ENCODE assay signal across 19 cellular contexts in the genomic region with DNA sequence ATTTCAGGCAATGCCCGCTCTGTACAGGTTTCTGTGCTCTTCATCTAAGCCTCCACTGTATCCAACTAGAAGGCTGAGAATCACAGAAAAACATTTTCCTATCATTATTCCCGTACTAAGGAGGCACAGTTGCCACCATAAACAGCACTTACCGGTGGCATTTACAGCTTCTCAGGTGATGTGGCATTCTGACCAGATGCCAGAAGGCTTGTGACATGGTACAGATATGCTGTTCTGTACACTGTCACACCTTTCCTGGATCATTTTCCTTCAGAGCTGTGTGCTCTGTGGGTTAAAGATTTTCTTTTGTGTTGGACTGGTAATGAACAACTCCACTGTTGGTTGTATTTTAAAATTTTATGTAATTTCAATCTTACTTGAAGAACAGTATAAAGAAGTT.
"Had no signal": no experiment of that assay in that cellular context is flagged by ENCODE, and none has a peak within 500 bp of the region (broad histone marks: within the 10 kb centered on the region; RNA-seq: fewer than 3 reads in every experiment).

No MANE protein-coding gene starts in this region.

- H3K36me3 ChIP-seq: gastrocnemius medialis, ovary, suprapubic skin had no signal

- H3K27ac ChIP-seq: epithelial cell of prostate, gastrocnemius medialis, ovary, suprapubic skin had no signal

- H3K27me3 ChIP-seq: gastrocnemius medialis, ovary, suprapubic skin had no signal

- H3K4me3 ChIP-seq: gastrocnemius medialis, ovary, suprapubic skin had no signal

- H3K9me3 ChIP-seq: gastrocnemius medialis, ovary, suprapubic skin had no signal

- ATAC-seq: esophagus mucosa; gastrocnemius medialis; left lobe of liver; naive thymus-derived CD8-positive, alpha-beta T cell; sciatic nerve; stimulated activated memory B cell treated with anti-CD40 and anti-IgM and Interleukin-4, amounts not matched to agents 10 μg/mL and 1 μg/mL and 100 μg/mL, for 72 hours; stimulated activated naive CD8-positive, alpha-beta T cell treated with anti-CD3 and anti-CD28 coated beads, Interleukin-15, Interleukin-2, amounts not matched to agents 100 U/mL and 50 U/mL, for 24 hours had no signal

- DNase-seq: central memory CD4-positive, alpha-beta T cell; effector CD8-positive, alpha-beta T cell; endodermal cell; foreskin fibroblast; gastrocnemius medialis; head of caudate nucleus; mesenchymal stem cell; naive thymus-derived CD8-positive, alpha-beta T cell; nephron progenitor cell; occipital lobe; ovary; stimulated activated CD4-positive, alpha-beta T cell treated with anti-CD3 and anti-CD28 coated beads, Interleukin-4, amount 100 ng/mL, for 4 hours; stimulated activated naive CD8-positive, alpha-beta T cell treated with anti-CD3 and anti-CD28 coated beads, Interleukin-15, Interleukin-2, amounts not matched to agents 100 U/mL and 50 U/mL, for 24 hours had no signal
